In genomic region chr14:54549862-54550261, GRCh38 we compare ENCODE assay signal across 26 cellular contexts. TPM values are rescaled to one million over a fixed set of nuclear protein-coding genes. Genes with fewer than 3 reads are reported as not detected.
A peak's percentile ranks its signal among the peaks of the same experiment; 100 is the strongest.
DNase-seq lines count a peak whose midpoint lies in the region; ATAC-seq, FAIRE-seq and TF ChIP-seq lines count a peak whose summit lies in the region.
"Had no signal": no experiment of that assay in that cellular context is flagged by ENCODE, and none has a peak within 500 bp of the region (broad histone marks: within the 10 kb centered on the region; RNA-seq: fewer than 3 reads in every experiment).

No MANE protein-coding gene starts in this region.

- 71 to 74% methylated on average over 3 of the region's 3 CpGs for WGBS in GM23248 (ENCODE audit: low coverage in 1 of 2, low lambda C conversion rate in 2 of 2, missing lambda C conversion rate in 2 of 2), 2 experiments
- 11% methylated on average over 3 of the region's 3 CpGs for WGBS in K562 (ENCODE audit: insufficient coverage, low coverage, missing lambda C conversion rate)

- TF ChIP-seq POLR2A in NB4 (IDR thresholded peaks at IDR 0.05; ENCODE audit: extremely low read depth, insufficient read length) (no peak), K562 (conservative IDR thresholded peaks at IDR 0.05) (no peak)

- no peaks in the 10 kb centered on the region for H3K4me1 Mint-ChIP-seq in stimulated activated naive CD8-positive, alpha-beta T cell treated with anti-CD3 and anti-CD28 coated beads, Interleukin-15, amount 100 ng/mL, for 72 hours
- H3K4me1 Mint-ChIP-seq: CD14-positive monocyte; central memory CD8-positive, alpha-beta T cell; IgD-negative memory B cell; memory B cell; naive thymus-derived CD8-positive, alpha-beta T cell had no signal

- CTCF ChIA-PET in K562 (lab: Yijun Ruan, JAX; ENCODE audit: low intra/inter-chr PET ratio): no interaction called here

- H3K36me3 ChIP-seq in GM23248 (ENCODE audit: low read depth) (no peaks in the 10 kb centered on the region), K562 (ENCODE audit: control insufficient read depth, insufficient read depth, low read length) (no peaks in the 10 kb centered on the region)

- peaks cover 6% of the 10 kb centered on the region for H3K27me3 Mint-ChIP-seq in stimulated activated naive CD8-positive, alpha-beta T cell treated with anti-CD3 and anti-CD28 coated beads, Interleukin-15, amount 100 ng/mL, for 72 hours
- H3K27me3 Mint-ChIP-seq: activated T-cell treated with anti-CD3 and anti-CD28 coated beads, Interleukin-2, amount 50 U/mL, for 24 hours had no signal

- no peak overlapping the region for H3K4me3 Mint-ChIP-seq in stimulated activated naive CD8-positive, alpha-beta T cell treated with anti-CD3 and anti-CD28 coated beads, Interleukin-15, amount 100 ng/mL, for 72 hours
- H3K4me3 Mint-ChIP-seq: activated T-cell treated with anti-CD3 and anti-CD28 coated beads, Interleukin-2, amount 50 U/mL, for 24 hours; CD14-positive monocyte; central memory CD8-positive, alpha-beta T cell; IgD-negative memory B cell; memory B cell; naive thymus-derived CD8-positive, alpha-beta T cell had no signal

- BruUV-seq in K562 (replicated peaks; lab: Mats Ljungman, UMichigan): no TSS peak

- H3K9me3 ChIP-seq in GM23248 (ENCODE audit: low read depth) (no peaks in the 10 kb centered on the region), K562 (replicated peaks; ENCODE audit: control insufficient read depth, insufficient read depth, low read depth, low read length) (no peaks in the 10 kb centered on the region)

- H3K27ac Mint-ChIP-seq in stimulated activated naive CD8-positive, alpha-beta T cell treated with anti-CD3 and anti-CD28 coated beads, Interleukin-15, amount 100 ng/mL, for 72 hours: no peak overlapping the region
- H3K27ac Mint-ChIP-seq: activated T-cell treated with anti-CD3 and anti-CD28 coated beads, Interleukin-2, amount 50 U/mL, for 24 hours; IgD-negative memory B cell; memory B cell had no signal

- DNase-seq in GM23248: peak; percentile 29
- DNase-seq in NB4 (ENCODE audit: low read depth): peak; percentile 11
- DNase-seq in K562 (ENCODE audit: extremely low read depth in 1 of 4, low spot score in 3 of 4): no peak
- DNase-seq in iris pigment epithelial cell (ENCODE audit: low read depth): peak; percentile 37
- DNase-seq in stimulated activated naive CD8-positive, alpha-beta T cell treated with anti-CD3 and anti-CD28 coated beads, Interleukin-15, amount 100 ng/mL, for 72 hours: no peak
- DNase-seq in pons (ENCODE audit: low spot score): no peak
- DNase-seq in NCI-H226: no peak
- DNase-seq: activated naive CD4-positive, alpha-beta T cell; activated T-cell treated with anti-CD3 and anti-CD28 coated beads, Interleukin-2, amount 50 U/mL, for 24 hours; amniotic stem cell; kidney glomerular epithelial cell; naive thymus-derived CD8-positive, alpha-beta T cell; NCI-H2171 treated with DMSO at 0.1 percent for 48 hours; NCI-H526 treated with DMSO at 0.1 percent for 48 hours; substantia nigra had no signal

- H3K4me3 ChIP-seq in GM23248 (no peak overlapping the region), NB4 (ENCODE audit: low read depth, low read length) (no peak overlapping the region), K562 (no peak overlapping the region)

- H3K27me3 ChIP-seq in GM23248 (replicated peaks; ENCODE audit: insufficient read depth): no peaks in the 10 kb centered on the region
- H3K27me3 ChIP-seq in K562 (ENCODE audit: control insufficient read depth in 2 of 2, insufficient read depth in 2 of 2, low read length in 2 of 2): no peaks in the 10 kb centered on the region

- no peak overlapping the region for H3K9ac ChIP-seq in GM23248
- no peak overlapping the region for H3K9ac ChIP-seq in K562 (ENCODE audit: insufficient read depth in 1 of 2, low read depth in 2 of 2, low read length in 2 of 2)

- TF ChIP-seq RAD21 in K562 (CRISPR knock-in tag; conservative IDR thresholded peaks at IDR 0.05 in 1 of 2, IDR thresholded peaks at IDR 0.05 in 1 of 2): no peak

- no peak overlapping the region for H3K4me2 ChIP-seq in GM23248 (ENCODE audit: unreplicated experiment)
- no peak overlapping the region for H3K4me2 ChIP-seq in K562 (ENCODE audit: insufficient read depth, low read length)

- no peak for FAIRE-seq in K562 (lab: Jason Lieb, UNC)
- FAIRE-seq: D721Med, frontal cortex, H1 had no signal

- no peaks in the 10 kb centered on the region for H3K9me3 Mint-ChIP-seq in stimulated activated naive CD8-positive, alpha-beta T cell treated with anti-CD3 and anti-CD28 coated beads, Interleukin-15, amount 100 ng/mL, for 72 hours
- H3K9me3 Mint-ChIP-seq: activated T-cell treated with anti-CD3 and anti-CD28 coated beads, Interleukin-2, amount 50 U/mL, for 24 hours; CD14-positive monocyte; central memory CD8-positive, alpha-beta T cell; IgD-negative memory B cell; memory B cell; naive thymus-derived CD8-positive, alpha-beta T cell had no signal

- H4K20me1 ChIP-seq in GM23248 (ENCODE audit: insufficient read depth) (no peaks in the 10 kb centered on the region), K562 (replicated peaks; ENCODE audit: control insufficient read depth, insufficient read depth, low read length) (no peaks in the 10 kb centered on the region)

- H3K27ac ChIP-seq in GM23248 (no peak overlapping the region), K562 (ENCODE audit: extremely low read depth, low read depth, low read length) (no peak overlapping the region)
- H3K27ac ChIP-seq: epithelial cell of prostate had no signal

- POLR2A ChIA-PET in K562 (lab: Yijun Ruan, JAX): interaction anchor here (0.7 kb wide), 1 partner anchor 112 kb away, joined by 3 read pairs; no protein-coding TSS in a partner anchor

- no peak overlapping the region for H2AFZ ChIP-seq in GM23248
- no peak overlapping the region; the same call in 1 of the 2 replicates for H2AFZ ChIP-seq in K562 (ENCODE audit: low read depth, low read length)

- H3K9me2 ChIP-seq in GM23248 (ENCODE audit: insufficient read depth): no peaks in the 10 kb centered on the region

- in situ Hi-C loops in GM23248 (cut with MboI) (loop anchor here (25.0 kb wide), 1 partner anchor 437 kb away; no protein-coding TSS in a partner anchor), K562 (cut with MboI) (loop anchor here (10.0 kb wide), 1 partner anchor 255 kb away; no protein-coding TSS in a partner anchor)

- TF ChIP-seq CTCF in NB4 (IDR thresholded peaks at IDR 0.05; ENCODE audit: low read depth, low read length) (no peak), K562 (IDR thresholded peaks at IDR 0.05 in 2 of 3, conservative IDR thresholded peaks at IDR 0.05 in 1 of 3; ENCODE audit: insufficient read depth in 2 of 3, low read depth in 1 of 3, low read length in 3 of 3) (no peak)

- intact Hi-C loops in K562 (cut with micrococcal nuclease): loop anchor here (5.0 kb wide), 1 partner anchor 38 kb away; no protein-coding TSS in a partner anchor

- H3K79me2 ChIP-seq in GM23248 (ENCODE audit: insufficient read depth) (no peaks in the 10 kb centered on the region), K562 (ENCODE audit: control insufficient read depth, insufficient read depth, low read length) (no peaks in the 10 kb centered on the region)

- no peaks in the 10 kb centered on the region for H3K9me1 ChIP-seq in K562 (ENCODE audit: control insufficient read depth, insufficient read depth, low read length)

- H3F3A ChIP-seq in GM23248 (ENCODE audit: insufficient read depth): no peaks in the 10 kb centered on the region

- no peaks in the 10 kb centered on the region for H3K4me1 ChIP-seq in GM23248 (ENCODE audit: insufficient read depth)
- no peaks in the 10 kb centered on the region for H3K4me1 ChIP-seq in K562 (replicated peaks in 1 of 2; ENCODE audit: control insufficient read depth in 2 of 2, insufficient read depth in 2 of 2, low read length in 2 of 2)

- TF ChIP-seq EP300 in K562 (IDR thresholded peaks at IDR 0.05; ENCODE audit: low read length): no peak

- ATAC-seq in K562 (no peak), HG03097 (IDR thresholded peaks at IDR 0.05; ENCODE audit: low FRiP score, unreplicated experiment) (no peak)
- ATAC-seq in stimulated activated naive CD8-positive, alpha-beta T cell treated with anti-CD3 and anti-CD28 coated beads, Interleukin-15, amount 100 ng/mL, for 72 hours: no peak
- ATAC-seq: naive thymus-derived CD8-positive, alpha-beta T cell; Right ventricle myocardium inferior; sciatic nerve had no signal

RNA-seq across cellular contexts. Expression of gene SAMD4A, which starts 17.1 kb away (rescaled TPM):
- 33.0 and 34.4 TPM in 2 replicates for total RNA-seq in GM23248 (2014; rRNA removed; shearing (Covaris generic))
- polyA plus RNA-seq in GM23248 (2016; fragmentation: Nextera tagmentation; extraction: Ambion mirVana): 6.5 and 7.2 TPM in 2 replicates
- total RNA-seq in K562 (2011; cell fraction: chromatin; rRNA removed; ENCODE audit: low replicate concordance): 45.6 and 45.9 TPM in 2 replicates
- total RNA-seq in K562 (2011; cell fraction: nucleolus; rRNA removed): 19.3 and 20.0 TPM in 2 replicates
- total RNA-seq in K562 (2011; cell fraction: nucleoplasm; rRNA removed): 26.3 and 45.6 TPM in 2 replicates
- total RNA-seq in K562 (2014; rRNA removed): 3.2 and 3.8 TPM in 2 replicates
- total RNA-seq in K562 (2014; rRNA removed; fragmentation: Illumina TruSeq; extraction: Trizol): 4.1 and 4.6 TPM in 2 replicates
- 3.3 and 4.0 TPM in 2 replicates for total RNA-seq in K562 (2015; rRNA removed; fragmentation: Illumina TruSeq; extraction: Trizol)
- 6.8 TPM in 2 replicates for total RNA-seq in K562 (2021)
- 3.4 and 3.9 TPM in 2 replicates for polyA plus RNA-seq in K562 (2011; rRNA removed)
- 3.2 and 3.5 TPM in 2 replicates for polyA plus RNA-seq in K562 (2011; cell fraction: cytosol; rRNA removed)
- polyA plus RNA-seq in K562 (2011; cell fraction: nucleus; rRNA removed): 15.6 and 27.5 TPM in 2 replicates
- polyA plus RNA-seq in K562 (2012): 6.0 and 6.1 TPM in 2 replicates
- 4.1 and 4.6 TPM in 2 replicates for polyA plus RNA-seq in K562 (2014; fragmentation: Illumina TruSeq; extraction: Trizol)
- polyA plus RNA-seq in K562 (2014; fragmentation: Nextera tagmentation; extraction: Ambion mirVana): 1 to 10 TPM in 1 of 2 experiments, under 1 TPM in 1; 0.66 to 1.9 TPM
- 3.0 and 3.5 TPM in 2 replicates for polyA plus RNA-seq in K562 (2014; rRNA removed)
- polyA minus RNA-seq in K562 (2011; rRNA and poly(A)+ RNA removed): 14.9 and 15.7 TPM in 2 replicates
- 6.8 and 10.1 TPM in 2 replicates for polyA minus RNA-seq in K562 (2011; cell fraction: cytosol; rRNA and poly(A)+ RNA removed)
- 20.5 and 27.5 TPM in 2 replicates for polyA minus RNA-seq in K562 (2011; cell fraction: nucleus; rRNA and poly(A)+ RNA removed)
- polyA plus RNA-seq: naive thymus-derived CD8-positive, alpha-beta T cell had no signal

RNA-seq across cellular contexts. Expression of gene CGRRF1, which starts 40.2 kb away (rescaled TPM):
- 15.0 and 15.4 TPM in 2 replicates for total RNA-seq in GM23248 (2014; rRNA removed; shearing (Covaris generic))
- 26.6 and 27.1 TPM in 2 replicates for polyA plus RNA-seq in GM23248 (2016; fragmentation: Nextera tagmentation; extraction: Ambion mirVana)
- 3.1 and 7.7 TPM in 2 replicates for total RNA-seq in K562 (2011; cell fraction: chromatin; rRNA removed; ENCODE audit: low replicate concordance)
- total RNA-seq in K562 (2011; cell fraction: nucleolus; rRNA removed): 2.0 and 3.3 TPM in 2 replicates
- 4.2 and 7.3 TPM in 2 replicates for total RNA-seq in K562 (2011; cell fraction: nucleoplasm; rRNA removed)
- total RNA-seq in K562 (2014; rRNA removed): 1.9 and 3.0 TPM in 2 replicates
- 4.7 and 4.8 TPM in 2 replicates for total RNA-seq in K562 (2014; rRNA removed; fragmentation: Illumina TruSeq; extraction: Trizol)
- 3.3 and 3.7 TPM in 2 replicates for total RNA-seq in K562 (2015; rRNA removed; fragmentation: Illumina TruSeq; extraction: Trizol)
- 4.6 and 7.6 TPM in 2 replicates for total RNA-seq in K562 (2021)
- polyA plus RNA-seq in K562 (2011; rRNA removed): 4.3 and 7.1 TPM in 2 replicates
- 0.64 and 1.1 TPM in 2 replicates for polyA plus RNA-seq in K562 (2011; cell fraction: cytosol; rRNA removed)
- 1.6 and 2.0 TPM in 2 replicates for polyA plus RNA-seq in K562 (2011; cell fraction: nucleus; rRNA removed)
- 6.2 and 6.8 TPM in 2 replicates for polyA plus RNA-seq in K562 (2012)
- 2.4 and 3.5 TPM in 2 replicates for polyA plus RNA-seq in K562 (2014; fragmentation: Illumina TruSeq; extraction: Trizol)
- 10 to 100 TPM; 13.5 to 15.8 TPM for polyA plus RNA-seq in K562 (2014; fragmentation: Nextera tagmentation; extraction: Ambion mirVana)
- 2.3 and 2.8 TPM in 2 replicates for polyA plus RNA-seq in K562 (2014; rRNA removed)
- polyA minus RNA-seq in K562 (2011; rRNA and poly(A)+ RNA removed): 2.2 and 5.4 TPM in 2 replicates
- 1.2 TPM in 1 of 2 replicates, not detected in the other for polyA minus RNA-seq in K562 (2011; cell fraction: cytosol; rRNA and poly(A)+ RNA removed)
- polyA minus RNA-seq in K562 (2011; cell fraction: nucleus; rRNA and poly(A)+ RNA removed): 1.3 and 1.6 TPM in 2 replicates

Comparison
In these comparisons a context has a peak if more than half of its experiments do, and no peak if none do; other contexts are left out.
1. DNase-seq: peak in GM23248 (single experiment), NB4 (single experiment) and iris pigment epithelial cell (single experiment); none in K562 (0 of 4), stimulated activated naive CD8-positive, alpha-beta T cell treated with anti-CD3 and anti-CD28 coated beads, Interleukin-15, amount 100 ng/mL, for 72 hours (0 of 2), pons (single experiment) and NCI-H226 (single experiment).